8 cellular contexts compared by ENCODE assay signal in the genomic region with DNA sequence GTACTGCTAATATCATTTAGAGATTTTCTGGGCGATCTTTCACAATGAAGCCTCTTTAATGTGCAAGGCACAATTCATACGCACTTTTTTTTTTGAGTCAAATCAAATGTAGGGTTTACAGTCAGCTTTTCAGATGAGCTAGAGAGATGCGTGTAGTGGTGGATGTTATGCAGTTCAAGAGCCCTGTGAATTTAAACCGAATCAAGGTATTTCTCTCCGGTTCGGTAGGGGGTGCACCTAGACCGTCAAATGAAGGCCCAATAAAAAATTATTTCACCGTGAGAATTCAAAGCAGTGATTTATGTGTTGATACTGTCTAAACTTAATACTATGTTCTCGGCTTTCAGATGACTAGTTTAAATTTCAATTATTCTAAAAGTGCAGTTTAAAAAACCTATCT. TPM values are rescaled to one million over a fixed set of nuclear protein-coding genes. Genes with fewer than 3 reads are reported as not detected.
DNase-seq lines count a peak whose midpoint lies in the region; ATAC-seq and TF ChIP-seq lines count a peak whose summit lies in the region.

No MANE protein-coding gene starts in this region.

- no peaks in the 10 kb centered on the region for H3K79me2 ChIP-seq in GM23248 (ENCODE audit: insufficient read depth)

- H3K27ac Mint-ChIP-seq in naive thymus-derived CD8-positive, alpha-beta T cell = no peak overlapping the region

- no peak overlapping the region for H3K4me2 ChIP-seq in GM23248 (ENCODE audit: unreplicated experiment)

- ATAC-seq in naive thymus-derived CD8-positive, alpha-beta T cell = no peak

- peaks cover 20 to 92% (median 55%) of the 10 kb centered on the region in 5 donors for H3K27me3 Mint-ChIP-seq in naive thymus-derived CD8-positive, alpha-beta T cell

- in situ Hi-C loops in GM23248 (cut with MboI) = loop anchor here (25.0 kb wide), 2 partner anchors 905 to 1555 kb away; no protein-coding TSS in a partner anchor

- no peak overlapping the region for H2AFZ ChIP-seq in GM23248

- no peaks in the 10 kb centered on the region for H3K36me3 Mint-ChIP-seq in naive thymus-derived CD8-positive, alpha-beta T cell

- intact Hi-C loops in esophagus muscularis mucosa (cut with DNase I) = no loop called here

- no peak overlapping the region for H3K9ac ChIP-seq in GM23248

- CTCF ChIA-PET in AG04450 (lab: Charles Lee) = interaction anchor here (1.0 to 1.2 kb wide), 3 partner anchors 10 to 926 kb away, joined by 3 to 4 read pairs (median 3); no protein-coding TSS in a partner anchor

- H4K20me1 ChIP-seq in GM23248 (ENCODE audit: insufficient read depth) = no peaks in the 10 kb centered on the region

- peaks cover 12% of the 10 kb centered on the region for H3K27me3 ChIP-seq in AG04450 (ENCODE audit: control insufficient read depth, insufficient read depth, low read length)
- H3K27me3 ChIP-seq in GM23248 (replicated peaks; ENCODE audit: insufficient read depth) = peaks cover 60% of the 10 kb centered on the region
- peaks cover 0 to 69% (median 15%) of the 10 kb centered on the region in 4 donors for H3K27me3 ChIP-seq in esophagus muscularis mucosa

- H3K9me3 ChIP-seq in AG04450 (ENCODE audit: control insufficient read depth, insufficient read depth, low read length) (no peaks in the 10 kb centered on the region), GM23248 (ENCODE audit: low read depth) (no peaks in the 10 kb centered on the region), esophagus muscularis mucosa (no peaks in the 10 kb centered on the region)

- H3K4me1 ChIP-seq in GM23248 (ENCODE audit: insufficient read depth) (no peaks in the 10 kb centered on the region), esophagus muscularis mucosa (peaks cover 0 to 14% (median 11%) of the 10 kb centered on the region in 4 donors)

- H3K36me3 ChIP-seq in GM23248 (ENCODE audit: low read depth) (no peaks in the 10 kb centered on the region), esophagus muscularis mucosa (no peaks in the 10 kb centered on the region)

- TF ChIP-seq CTCF in AG04450 (IDR thresholded peaks at IDR 0.05; ENCODE audit: low read depth, low read length) (peak; percentile 12; the same call in 1 of the 2 replicates), fibroblast of villous mesenchyme (IDR thresholded peaks at IDR 0.05; ENCODE audit: insufficient read depth, low read depth, low read length) (peak; percentile 21), esophagus muscularis mucosa (IDR thresholded peaks at IDR 0.05) (no peak)

- peak overlapping the region in 1 of 10 donors; percentile 33 for H3K4me3 Mint-ChIP-seq in naive thymus-derived CD8-positive, alpha-beta T cell

- no peak overlapping the region for H3K4me3 ChIP-seq in AG04450 (ENCODE audit: low read depth, low read length)
- H3K4me3 ChIP-seq in GM23248 = no peak overlapping the region
- no peak overlapping the region for H3K4me3 ChIP-seq in fibroblast of villous mesenchyme (ENCODE audit: low read depth, low read length)
- no peak overlapping the region for H3K4me3 ChIP-seq in esophagus muscularis mucosa

- no peaks in the 10 kb centered on the region for H3K9me2 ChIP-seq in GM23248 (ENCODE audit: insufficient read depth)

- H3K27ac ChIP-seq in AG04450 (ENCODE audit: low read depth, low read length) (no peak overlapping the region), GM23248 (no peak overlapping the region), esophagus muscularis mucosa (replicated peaks in 1 of 4) (no peak overlapping the region)

- TF ChIP-seq EP300 in esophagus muscularis mucosa (IDR thresholded peaks at IDR 0.05) = no peak

- 10 to 13% methylated on average over 9 of the region's 9 CpGs for WGBS in GM23248 (ENCODE audit: low coverage in 1 of 2, low lambda C conversion rate in 2 of 2, missing lambda C conversion rate in 2 of 2), 2 experiments
- WGBS in esophagus muscularis mucosa = 28% methylated on average over 9 of the region's 9 CpGs

- peaks cover 0 to 1% (median 0%) of the 10 kb centered on the region in 9 donors for H3K9me3 Mint-ChIP-seq in naive thymus-derived CD8-positive, alpha-beta T cell

- POLR2A ChIA-PET in AG04450 (lab: Yijun Ruan, JAX) = no interaction called here
- POLR2A ChIA-PET in naive thymus-derived CD8-positive, alpha-beta T cell (lab: Charles Lee) = no interaction called here

- H3K4me1 Mint-ChIP-seq in naive thymus-derived CD8-positive, alpha-beta T cell = peaks cover 4 to 7% (median 5%) of the 10 kb centered on the region in 4 donors

- no peak for DNase-seq in AG04450 (ENCODE audit: low read depth, low spot score)
- peak; percentile 21 for DNase-seq in GM23248
- peak; percentile 90 for DNase-seq in NCI-H748 (lab: John Stamatoyannopoulos, UW; ENCODE audit: unreplicated experiment)
- DNase-seq in fibroblast of villous mesenchyme (ENCODE audit: low read depth) = peak; percentile 11
- no peak for DNase-seq in esophagus muscularis mucosa (ENCODE audit: extremely low spot score)
- no peak for DNase-seq in naive thymus-derived CD8-positive, alpha-beta T cell
- no peak for DNase-seq in activated T-cell treated with anti-CD3 and anti-CD28 coated beads for 4 hours
- DNase-seq in NCI-H774 (lab: John Stamatoyannopoulos, UW) = no peak

- no peak for TF ChIP-seq POLR2A in esophagus muscularis mucosa (IDR thresholded peaks at IDR 0.05; ENCODE audit: low read depth)

- H3F3A ChIP-seq in GM23248 (ENCODE audit: insufficient read depth) = no peaks in the 10 kb centered on the region

RNA-seq across cellular contexts. Expression of gene PTH2R, which starts 1.1 kb away (rescaled TPM):
- not detected in 2 replicates for polyA plus RNA-seq in AG04450 (2011; rRNA removed)
- polyA minus RNA-seq in AG04450 (2011; rRNA and poly(A)+ RNA removed) = not detected in 2 replicates
- total RNA-seq in GM23248 (2014; rRNA removed; shearing (Covaris generic)) = not detected in 2 replicates
- polyA plus RNA-seq in GM23248 (2016; fragmentation: Nextera tagmentation; extraction: Ambion mirVana) = not detected in 2 replicates
- 0.43 and 0.64 TPM in 2 replicates for total RNA-seq in fibroblast of villous mesenchyme
- total RNA-seq in esophagus muscularis mucosa = under 1 TPM in 1 of 4 donors, not detected in 3; 0.17 TPM
- total RNA-seq in naive thymus-derived CD8-positive, alpha-beta T cell = under 1 TPM in 1 of 2 experiments, not detected in 1; 0.25 TPM
- polyA plus RNA-seq in naive thymus-derived CD8-positive, alpha-beta T cell = under 1 TPM in 1 of 3 donors, not detected in 2; 0.09 TPM

Comparison
In these comparisons a context has a peak if more than half of its experiments do, and no peak if none do; other contexts are left out.
1. DNase-seq: peak in GM23248 (single experiment), NCI-H748 (single experiment) and fibroblast of villous mesenchyme (single experiment); none in AG04450 (single experiment), esophagus muscularis mucosa (single experiment), naive thymus-derived CD8-positive, alpha-beta T cell (0 of 10), activated T-cell treated with anti-CD3 and anti-CD28 coated beads for 4 hours (single experiment) and NCI-H774 (single experiment).
2. CTCF ChIP-seq: peak in AG04450 (single experiment) and fibroblast of villous mesenchyme (single experiment); none in esophagus muscularis mucosa (0 of 3).